1 cellular context compared by ENCODE assay signal in the genomic region with DNA sequence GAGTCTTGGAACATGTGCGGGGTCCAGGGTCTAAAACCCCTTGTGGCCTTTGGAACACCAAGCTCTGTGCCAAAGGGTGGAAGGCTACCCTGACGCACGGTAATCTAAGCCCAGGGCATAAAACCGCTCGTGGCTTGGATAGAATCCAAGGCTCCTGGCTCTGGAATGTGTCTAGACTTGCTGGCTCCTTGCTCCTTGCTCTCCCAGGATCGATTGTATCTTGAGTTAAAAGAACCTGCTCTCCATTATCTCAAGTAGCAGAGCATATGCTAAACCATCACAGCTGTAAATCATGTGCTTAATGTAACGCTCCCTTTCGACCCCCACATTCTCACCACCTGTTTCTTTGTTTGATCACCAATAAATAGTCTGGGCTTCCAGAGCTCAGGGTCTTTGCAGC.
A peak's percentile ranks its signal among the peaks of the same experiment; 100 is the strongest.
TF ChIP-seq lines count a peak whose summit lies in the region.

No MANE protein-coding gene starts in this region.

TF ChIP-seq in HEK293, 187 proteins besides CTCF, POLR2A, EP300 and RAD21 (continued from another document):
- TF ChIP-seq, protein P1, sequence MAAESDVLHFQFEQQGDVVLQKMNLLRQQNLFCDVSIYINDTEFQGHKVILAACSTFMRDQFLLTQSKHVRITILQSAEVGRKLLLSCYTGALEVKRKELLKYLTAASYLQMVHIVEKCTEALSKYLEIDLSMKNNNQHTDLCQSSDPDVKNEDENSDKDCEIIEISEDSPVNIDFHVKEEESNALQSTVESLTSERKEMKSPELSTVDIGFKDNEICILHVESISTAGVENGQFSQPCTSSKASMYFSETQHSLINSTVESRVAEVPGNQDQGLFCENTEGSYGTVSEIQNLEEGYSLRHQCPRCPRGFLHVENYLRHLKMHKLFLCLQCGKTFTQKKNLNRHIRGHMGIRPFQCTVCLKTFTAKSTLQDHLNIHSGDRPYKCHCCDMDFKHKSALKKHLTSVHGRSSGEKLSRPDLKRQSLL (tag by site-specific recombination; IDR thresholded peaks at IDR 0.05), result peak; percentile 79; the same call in 1 of the 2 replicates
- TF ChIP-seq ZNF843 (tag by site-specific recombination; IDR thresholded peaks at IDR 0.05), result peak; percentile 32; the same call in 1 of the 2 replicates
- peak; percentile 83 for TF ChIP-seq TCF7L2 (IDR thresholded peaks at IDR 0.05; ENCODE audit: borderline replicate concordance, low read depth, low read length)
